In the genomic region with DNA sequence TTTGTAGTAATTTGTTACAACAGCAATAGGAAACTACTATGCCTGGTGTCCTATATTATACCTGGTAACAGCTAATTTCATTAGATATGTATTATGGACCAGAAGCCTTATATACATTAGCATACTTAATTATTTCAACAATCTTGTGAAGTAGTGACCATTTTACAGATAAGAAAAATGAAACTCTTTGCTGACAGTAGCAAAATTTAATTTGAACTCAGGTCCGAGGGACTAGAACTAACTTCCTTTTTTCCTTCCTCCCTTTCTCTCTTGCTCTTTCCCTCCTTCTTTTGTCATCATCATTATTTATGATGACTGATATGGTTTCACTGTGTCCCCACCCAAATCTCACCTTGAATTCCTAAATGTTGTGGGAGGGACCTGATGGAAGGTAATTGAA, we compare ENCODE assay signal across 9 cellular contexts.
"Had no signal": no experiment of that assay in that cellular context is flagged by ENCODE, and none has a peak within 500 bp of the region (broad histone marks: within the 10 kb centered on the region; RNA-seq: fewer than 3 reads in every experiment).

No MANE protein-coding gene starts in this region.

- ATAC-seq: HCT116, K562 had no signal

- DNase-seq: GM23248, GOT3, H7, HFFc6, KG1 had no signal

- H3K9me3 ChIP-seq: HAP-1 had no signal

- FAIRE-seq: K562 had no signal

- H3K4me3 ChIP-seq: GM23248, HAP-1, K562 had no signal

- H3K4me1 ChIP-seq: HAP-1 had no signal

- H3K27ac ChIP-seq: GM23248, HL-60 had no signal
